9 cellular contexts compared by ENCODE assay signal in the genomic region with DNA sequence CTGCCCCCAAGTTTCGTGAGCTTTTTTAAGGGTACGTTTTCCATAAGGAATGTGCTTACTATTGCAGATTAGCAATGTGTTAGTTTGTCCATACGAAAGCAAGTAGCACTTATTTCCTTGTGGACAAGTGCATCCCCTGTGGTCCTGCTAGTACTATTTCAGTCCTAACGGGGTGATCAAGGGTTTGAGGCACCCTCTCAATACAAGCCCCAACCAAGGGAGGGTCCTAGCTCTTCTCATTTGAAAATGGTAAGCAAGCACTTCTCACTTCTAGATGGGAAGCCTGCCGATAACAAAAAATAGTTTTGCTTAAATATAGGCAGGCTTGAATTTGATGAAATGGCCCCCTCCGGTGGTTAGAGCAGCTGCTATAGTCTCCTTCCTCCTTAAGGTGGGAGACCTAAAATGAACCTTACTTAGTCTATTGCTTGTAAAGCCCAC.
DNase-seq lines count a peak whose midpoint lies in the region; ATAC-seq, FAIRE-seq and TF ChIP-seq lines count a peak whose summit lies in the region.
"Had no signal": no experiment of that assay in that cellular context is flagged by ENCODE, and none has a peak within 500 bp of the region (broad histone marks: within the 10 kb centered on the region; RNA-seq: fewer than 3 reads in every experiment).

No MANE protein-coding gene starts in this region.

- H3K4me1 Mint-ChIP-seq in stimulated activated memory B cell treated with anti-CD40 and anti-IgM and Interleukin-4, amounts not matched to agents 10 μg/mL and 1 μg/mL and 100 μg/mL, for 72 hours = peaks cover 24% of the 10 kb centered on the region

- no peak overlapping the region for H3K4me3 ChIP-seq in RWPE2 (ENCODE audit: severe bottlenecking)
- no peak overlapping the region for H3K4me3 ChIP-seq in K562
- H3K4me3 ChIP-seq in kidney epithelial cell (ENCODE audit: low read depth, low read length) = no peak overlapping the region

- H3K9me3 ChIP-seq in RWPE2 (ENCODE audit: severe bottlenecking) = no peaks in the 10 kb centered on the region
- H3K9me3 ChIP-seq in K562 (replicated peaks; ENCODE audit: control insufficient read depth, insufficient read depth, low read depth, low read length) = no peaks in the 10 kb centered on the region

- no peaks in the 10 kb centered on the region for H3K27me3 ChIP-seq in RWPE2 (ENCODE audit: insufficient read depth, poor library complexity, severe bottlenecking)
- H3K27me3 ChIP-seq in K562 (ENCODE audit: control insufficient read depth in 2 of 2, insufficient read depth in 2 of 2, low read length in 2 of 2) = peaks cover 4 to 8% of the 10 kb centered on the region in 2 experiments; a peak in 2 of 5 replicates
- no peaks in the 10 kb centered on the region for H3K27me3 ChIP-seq in kidney epithelial cell (ENCODE audit: control insufficient read depth, insufficient read depth, low read length)

- intact Hi-C loops in K562 (cut with micrococcal nuclease) = loop anchor here (5.0 to 10.0 kb wide), 2 partner anchors 353 to 465 kb away; partner anchors contain the start of gene IVNS1ABP

- no peak overlapping the region for H3K27ac ChIP-seq in RWPE2 (ENCODE audit: poor library complexity, severe bottlenecking)
- no peak overlapping the region for H3K27ac ChIP-seq in K562 (ENCODE audit: extremely low read depth, low read depth, low read length)

- peak; percentile 67 for TF ChIP-seq CTCF in RWPE2 (IDR thresholded peaks at IDR 0.05; ENCODE audit: poor library complexity, severe bottlenecking)
- peak; percentile 17 to 48 (median 42); a peak in 4 of 6 replicates for TF ChIP-seq CTCF in K562 (IDR thresholded peaks at IDR 0.05 in 2 of 3, conservative IDR thresholded peaks at IDR 0.05 in 1 of 3; ENCODE audit: insufficient read depth in 2 of 3, low read depth in 1 of 3, low read length in 3 of 3)
- TF ChIP-seq CTCF in kidney epithelial cell (IDR thresholded peaks at IDR 0.05; ENCODE audit: insufficient read depth, low read length, poor library complexity, severe bottlenecking) = peak; percentile 62

- H3K27me3 Mint-ChIP-seq in stimulated activated memory B cell treated with anti-CD40 and anti-IgM and Interleukin-4, amounts not matched to agents 10 μg/mL and 1 μg/mL and 100 μg/mL, for 72 hours = no peaks in the 10 kb centered on the region
- H3K27me3 Mint-ChIP-seq: dendritic cell treated with granulocyte-macrophage colony-stimulating factor and Interleukin-4, amounts not matched to agents 40 ng/mL and 50 ng/mL, for 4 days had no signal

- H3K9me3 Mint-ChIP-seq in stimulated activated memory B cell treated with anti-CD40 and anti-IgM and Interleukin-4, amounts not matched to agents 10 μg/mL and 1 μg/mL and 100 μg/mL, for 72 hours = peaks cover 3% of the 10 kb centered on the region

- no peak for FAIRE-seq in K562 (lab: Jason Lieb, UNC)

- BruUV-seq in K562 (replicated peaks; lab: Mats Ljungman, UMichigan) = no TSS peak

- H3K36me3 Mint-ChIP-seq in stimulated activated memory B cell treated with anti-CD40 and anti-IgM and Interleukin-4, amounts not matched to agents 10 μg/mL and 1 μg/mL and 100 μg/mL, for 72 hours = no peaks in the 10 kb centered on the region

- H3K9ac ChIP-seq in K562 (ENCODE audit: insufficient read depth in 1 of 2, low read depth in 2 of 2, low read length in 2 of 2) = no peak overlapping the region

- H3K27ac Mint-ChIP-seq in stimulated activated memory B cell treated with anti-CD40 and anti-IgM and Interleukin-4, amounts not matched to agents 10 μg/mL and 1 μg/mL and 100 μg/mL, for 72 hours = no peak overlapping the region
- H3K27ac Mint-ChIP-seq: dendritic cell treated with granulocyte-macrophage colony-stimulating factor and Interleukin-4, amounts not matched to agents 40 ng/mL and 50 ng/mL, for 4 days had no signal

- 1% methylated on average over 6 of the region's 6 CpGs for WGBS in K562 (ENCODE audit: insufficient coverage, low coverage, missing lambda C conversion rate)

- DNase-seq in NCI-H748 (lab: John Stamatoyannopoulos, UW; ENCODE audit: unreplicated experiment) (peak; percentile 54), NCI-H748 treated with DMSO at 0.1 percent for 48 hours (lab: John Stamatoyannopoulos, UW) (no peak), RWPE2 (ENCODE audit: low spot score) (no peak), K562 (ENCODE audit: extremely low read depth in 1 of 4, low spot score in 3 of 4) (peak in 1 of 4 experiments; percentile 24), kidney epithelial cell (ENCODE audit: low read depth) (no peak), GF-D8 (lab: John Stamatoyannopoulos, UW) (no peak)

- no peaks in the 10 kb centered on the region for H3K36me3 ChIP-seq in RWPE2 (ENCODE audit: low read depth)
- no peaks in the 10 kb centered on the region for H3K36me3 ChIP-seq in K562 (ENCODE audit: control insufficient read depth, insufficient read depth, low read length)
- no peaks in the 10 kb centered on the region for H3K36me3 ChIP-seq in kidney epithelial cell (ENCODE audit: control insufficient read depth, insufficient read depth, low read length)

- H2AFZ ChIP-seq in K562 (ENCODE audit: low read depth, low read length) = no peak overlapping the region

- H3K4me3 Mint-ChIP-seq in stimulated activated memory B cell treated with anti-CD40 and anti-IgM and Interleukin-4, amounts not matched to agents 10 μg/mL and 1 μg/mL and 100 μg/mL, for 72 hours = no peak overlapping the region
- H3K4me3 Mint-ChIP-seq: dendritic cell treated with granulocyte-macrophage colony-stimulating factor and Interleukin-4, amounts not matched to agents 40 ng/mL and 50 ng/mL, for 4 days had no signal

- no peaks in the 10 kb centered on the region for H4K20me1 ChIP-seq in K562 (replicated peaks; ENCODE audit: control insufficient read depth, insufficient read depth, low read length)

- peak; percentile 70 for ATAC-seq in HG03432 (IDR thresholded peaks at IDR 0.05; ENCODE audit: unreplicated experiment)
- peak; percentile 68; the same call in 2 of the 3 replicates for ATAC-seq in RWPE2 (ENCODE audit: low read depth)
- ATAC-seq in K562 = peak; percentile 80
- ATAC-seq in stimulated activated memory B cell treated with anti-CD40 and anti-IgM and Interleukin-4, amounts not matched to agents 10 μg/mL and 1 μg/mL and 100 μg/mL, for 72 hours = peak; percentile 67

- CTCF ChIA-PET in K562 (lab: Yijun Ruan, JAX; ENCODE audit: low intra/inter-chr PET ratio) = no interaction called here

- TF ChIP-seq EP300 in K562 (IDR thresholded peaks at IDR 0.05; ENCODE audit: low read length) = no peak

- no peak for TF ChIP-seq POLR2A in K562 (conservative IDR thresholded peaks at IDR 0.05)

- in situ Hi-C loops in K562 (cut with MboI) = no loop called here

- peak; percentile 61 to 64 for TF ChIP-seq RAD21 in K562 (CRISPR knock-in tag; conservative IDR thresholded peaks at IDR 0.05 in 1 of 2, IDR thresholded peaks at IDR 0.05 in 1 of 2)

- no peak overlapping the region for H3K4me2 ChIP-seq in K562 (ENCODE audit: insufficient read depth, low read length)

- no peaks in the 10 kb centered on the region for H3K79me2 ChIP-seq in K562 (ENCODE audit: control insufficient read depth, insufficient read depth, low read length)

- H3K9me1 ChIP-seq in K562 (ENCODE audit: control insufficient read depth, insufficient read depth, low read length) = no peaks in the 10 kb centered on the region

- POLR2A ChIA-PET in K562 (lab: Yijun Ruan, JAX) = interaction anchor here (0.6 to 1.0 kb wide), 2 partner anchors 9 to 90 kb away, joined by 3 read pairs; no protein-coding TSS in a partner anchor

- H3K4me1 ChIP-seq in RWPE2 (ENCODE audit: insufficient read depth, poor library complexity, severe bottlenecking) (no peaks in the 10 kb centered on the region), K562 (replicated peaks in 1 of 2; ENCODE audit: control insufficient read depth in 2 of 2, insufficient read depth in 2 of 2, low read length in 2 of 2) (no peaks in the 10 kb centered on the region)

TF ChIP-seq in K562, 482 proteins besides CTCF, POLR2A, EP300 and RAD21 (continues in another document):
- no peak for TF ChIP-seq ELF2 (CRISPR knock-in tag; IDR thresholded peaks at IDR 0.05)
- no peak for TF ChIP-seq KLF13 (tag; IDR thresholded peaks at IDR 0.05; ENCODE audit: borderline replicate concordance, low read depth)
- no peak for TF ChIP-seq KAT2B (IDR thresholded peaks at IDR 0.05; ENCODE audit: low read depth, low read length)
- TF ChIP-seq TAF1 (IDR thresholded peaks at IDR 0.05; ENCODE audit: control insufficient read depth, extremely low read depth, insufficient read depth, low read length, severe bottlenecking) = no peak
- peak; percentile 49 for TF ChIP-seq ZNF316 (IDR thresholded peaks at IDR 0.05)
- TF ChIP-seq ZNF398 (CRISPR knock-in tag; IDR thresholded peaks at IDR 0.05) = no peak
- TF ChIP-seq ZNF354B (CRISPR knock-in tag; IDR thresholded peaks at IDR 0.05) = no peak
- no peak for TF ChIP-seq RBM34 (IDR thresholded peaks at IDR 0.05; ENCODE audit: borderline replicate concordance, insufficient read depth, low read length)
- TF ChIP-seq, protein P1, sequence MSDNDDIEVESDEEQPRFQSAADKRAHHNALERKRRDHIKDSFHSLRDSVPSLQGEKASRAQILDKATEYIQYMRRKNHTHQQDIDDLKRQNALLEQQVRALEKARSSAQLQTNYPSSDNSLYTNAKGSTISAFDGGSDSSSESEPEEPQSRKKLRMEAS (CRISPR knock-in tag; IDR thresholded peaks at IDR 0.05) = no peak
- no peak for TF ChIP-seq L3MBTL2 (IDR thresholded peaks at IDR 0.05)
